1 cellular context compared by ENCODE assay signal in the genomic region with DNA sequence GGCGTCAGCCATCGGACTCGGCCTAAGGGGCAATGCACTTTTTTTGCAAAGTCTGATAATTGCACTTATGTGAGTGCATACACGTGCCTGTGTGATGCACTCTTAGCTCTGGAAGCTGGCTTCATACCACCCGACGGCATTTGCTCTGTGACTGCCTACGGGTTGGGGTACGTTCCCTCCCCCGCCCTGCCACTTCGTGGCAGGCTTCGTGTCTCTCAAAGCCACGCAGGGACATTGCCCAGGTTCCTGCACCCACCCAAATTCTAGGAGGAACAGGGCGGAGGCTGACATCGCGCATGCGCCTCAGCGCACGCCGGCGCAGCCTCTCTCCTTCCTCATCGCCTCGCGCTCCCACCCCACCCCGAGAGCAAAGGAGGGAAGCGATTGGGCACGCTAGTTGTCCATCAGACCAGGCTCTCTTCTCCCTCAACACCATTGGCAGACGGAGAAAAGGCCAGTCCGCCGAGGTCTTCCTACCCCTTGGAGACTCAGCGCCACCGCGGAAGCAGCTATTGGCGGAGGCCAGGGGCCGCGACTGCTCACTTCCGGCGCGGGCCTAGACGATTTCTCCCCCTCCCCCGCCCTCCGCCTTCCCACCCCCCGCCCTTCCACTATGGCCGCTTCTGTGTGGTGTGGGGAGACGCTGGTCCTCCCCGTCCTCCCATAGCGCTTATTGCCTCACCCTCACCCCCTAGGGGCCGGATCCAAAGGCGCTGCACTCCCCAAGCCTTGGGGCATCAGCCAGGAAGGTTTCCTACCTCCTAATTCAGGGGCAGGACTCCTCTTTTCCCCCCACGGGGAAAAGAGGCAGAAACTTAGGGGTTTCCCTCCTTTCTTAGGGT.
A peak's percentile ranks its signal among the peaks of the same experiment; 100 is the strongest.
TF ChIP-seq lines count a peak whose summit lies in the region.

A gene with protein sequence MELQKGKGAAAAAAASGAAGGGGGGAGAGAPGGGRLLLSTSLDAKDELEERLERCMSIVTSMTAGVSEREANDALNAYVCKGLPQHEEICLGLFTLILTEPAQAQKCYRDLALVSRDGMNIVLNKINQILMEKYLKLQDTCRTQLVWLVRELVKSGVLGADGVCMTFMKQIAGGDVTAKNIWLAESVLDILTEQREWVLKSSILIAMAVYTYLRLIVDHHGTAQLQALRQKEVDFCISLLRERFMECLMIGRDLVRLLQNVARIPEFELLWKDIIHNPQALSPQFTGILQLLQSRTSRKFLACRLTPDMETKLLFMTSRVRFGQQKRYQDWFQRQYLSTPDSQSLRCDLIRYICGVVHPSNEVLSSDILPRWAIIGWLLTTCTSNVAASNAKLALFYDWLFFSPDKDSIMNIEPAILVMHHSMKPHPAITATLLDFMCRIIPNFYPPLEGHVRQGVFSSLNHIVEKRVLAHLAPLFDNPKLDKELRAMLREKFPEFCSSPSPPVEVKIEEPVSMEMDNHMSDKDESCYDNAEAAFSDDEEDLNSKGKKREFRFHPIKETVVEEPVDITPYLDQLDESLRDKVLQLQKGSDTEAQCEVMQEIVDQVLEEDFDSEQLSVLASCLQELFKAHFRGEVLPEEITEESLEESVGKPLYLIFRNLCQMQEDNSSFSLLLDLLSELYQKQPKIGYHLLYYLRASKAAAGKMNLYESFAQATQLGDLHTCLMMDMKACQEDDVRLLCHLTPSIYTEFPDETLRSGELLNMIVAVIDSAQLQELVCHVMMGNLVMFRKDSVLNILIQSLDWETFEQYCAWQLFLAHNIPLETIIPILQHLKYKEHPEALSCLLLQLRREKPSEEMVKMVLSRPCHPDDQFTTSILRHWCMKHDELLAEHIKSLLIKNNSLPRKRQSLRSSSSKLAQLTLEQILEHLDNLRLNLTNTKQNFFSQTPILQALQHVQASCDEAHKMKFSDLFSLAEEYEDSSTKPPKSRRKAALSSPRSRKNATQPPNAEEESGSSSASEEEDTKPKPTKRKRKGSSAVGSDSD (plus strand): TSS at position 588 of the 842 bp plus-strand sequence. CDS start 585 bp downstream, outside the sequence.

TF ChIP-seq in HepG2, 621 proteins besides CTCF, POLR2A, EP300 and RAD21 (continued from another document and continues in another):
- TF ChIP-seq, protein P1, sequence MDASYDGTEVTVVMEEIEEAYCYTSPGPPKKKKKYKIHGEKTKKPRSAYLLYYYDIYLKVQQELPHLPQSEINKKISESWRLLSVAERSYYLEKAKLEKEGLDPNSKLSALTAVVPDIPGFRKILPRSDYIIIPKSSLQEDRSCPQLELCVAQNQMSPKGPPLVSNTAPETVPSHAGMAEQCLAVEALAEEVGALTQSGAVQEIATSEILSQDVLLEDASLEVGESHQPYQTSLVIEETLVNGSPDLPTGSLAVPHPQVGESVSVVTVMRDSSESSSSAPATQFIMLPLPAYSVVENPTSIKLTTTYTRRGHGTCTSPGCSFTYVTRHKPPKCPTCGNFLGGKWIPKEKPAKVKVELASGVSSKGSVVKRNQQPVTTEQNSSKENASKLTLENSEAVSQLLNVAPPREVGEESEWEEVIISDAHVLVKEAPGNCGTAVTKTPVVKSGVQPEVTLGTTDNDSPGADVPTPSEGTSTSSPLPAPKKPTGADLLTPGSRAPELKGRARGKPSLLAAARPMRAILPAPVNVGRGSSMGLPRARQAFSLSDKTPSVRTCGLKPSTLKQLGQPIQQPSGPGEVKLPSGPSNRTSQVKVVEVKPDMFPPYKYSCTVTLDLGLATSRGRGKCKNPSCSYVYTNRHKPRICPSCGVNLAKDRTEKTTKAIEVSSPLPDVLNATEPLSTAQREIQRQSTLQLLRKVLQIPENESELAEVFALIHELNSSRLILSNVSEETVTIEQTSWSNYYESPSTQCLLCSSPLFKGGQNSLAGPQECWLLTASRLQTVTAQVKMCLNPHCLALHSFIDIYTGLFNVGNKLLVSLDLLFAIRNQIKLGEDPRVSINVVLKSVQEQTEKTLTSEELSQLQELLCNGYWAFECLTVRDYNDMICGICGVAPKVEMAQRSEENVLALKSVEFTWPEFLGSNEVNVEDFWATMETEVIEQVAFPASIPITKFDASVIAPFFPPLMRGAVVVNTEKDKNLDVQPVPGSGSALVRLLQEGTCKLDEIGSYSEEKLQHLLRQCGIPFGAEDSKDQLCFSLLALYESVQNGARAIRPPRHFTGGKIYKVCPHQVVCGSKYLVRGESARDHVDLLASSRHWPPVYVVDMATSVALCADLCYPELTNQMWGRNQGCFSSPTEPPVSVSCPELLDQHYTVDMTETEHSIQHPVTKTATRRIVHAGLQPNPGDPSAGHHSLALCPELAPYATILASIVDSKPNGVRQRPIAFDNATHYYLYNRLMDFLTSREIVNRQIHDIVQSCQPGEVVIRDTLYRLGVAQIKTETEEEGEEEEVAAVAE (CRISPR knock-in tag; IDR thresholded peaks at IDR 0.05; ENCODE audit: borderline replicate concordance) = peak; percentile 89
- no peak for TF ChIP-seq TGIF2 (CRISPR knock-in tag; IDR thresholded peaks at IDR 0.05)
- TF ChIP-seq NFYB (CRISPR knock-in tag; IDR thresholded peaks at IDR 0.05) = peak; percentile 93
- TF ChIP-seq RXRA (CRISPR knock-in tag; IDR thresholded peaks at IDR 0.05) = 0 out of 2 replicates have a peak, but pooled peaks have one; percentile 40
- TF ChIP-seq, protein P2, sequence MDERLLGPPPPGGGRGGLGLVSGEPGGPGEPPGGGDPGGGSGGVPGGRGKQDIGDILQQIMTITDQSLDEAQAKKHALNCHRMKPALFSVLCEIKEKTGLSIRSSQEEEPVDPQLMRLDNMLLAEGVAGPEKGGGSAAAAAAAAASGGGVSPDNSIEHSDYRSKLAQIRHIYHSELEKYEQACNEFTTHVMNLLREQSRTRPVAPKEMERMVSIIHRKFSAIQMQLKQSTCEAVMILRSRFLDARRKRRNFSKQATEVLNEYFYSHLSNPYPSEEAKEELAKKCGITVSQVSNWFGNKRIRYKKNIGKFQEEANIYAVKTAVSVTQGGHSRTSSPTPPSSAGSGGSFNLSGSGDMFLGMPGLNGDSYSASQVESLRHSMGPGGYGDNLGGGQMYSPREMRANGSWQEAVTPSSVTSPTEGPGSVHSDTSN (CRISPR knock-in tag; IDR thresholded peaks at IDR 0.05) = peak; percentile 94
- TF ChIP-seq NCOR1 (IDR thresholded peaks at IDR 0.05; ENCODE audit: borderline replicate concordance, low read length) = no peak
- TF ChIP-seq, protein P3, sequence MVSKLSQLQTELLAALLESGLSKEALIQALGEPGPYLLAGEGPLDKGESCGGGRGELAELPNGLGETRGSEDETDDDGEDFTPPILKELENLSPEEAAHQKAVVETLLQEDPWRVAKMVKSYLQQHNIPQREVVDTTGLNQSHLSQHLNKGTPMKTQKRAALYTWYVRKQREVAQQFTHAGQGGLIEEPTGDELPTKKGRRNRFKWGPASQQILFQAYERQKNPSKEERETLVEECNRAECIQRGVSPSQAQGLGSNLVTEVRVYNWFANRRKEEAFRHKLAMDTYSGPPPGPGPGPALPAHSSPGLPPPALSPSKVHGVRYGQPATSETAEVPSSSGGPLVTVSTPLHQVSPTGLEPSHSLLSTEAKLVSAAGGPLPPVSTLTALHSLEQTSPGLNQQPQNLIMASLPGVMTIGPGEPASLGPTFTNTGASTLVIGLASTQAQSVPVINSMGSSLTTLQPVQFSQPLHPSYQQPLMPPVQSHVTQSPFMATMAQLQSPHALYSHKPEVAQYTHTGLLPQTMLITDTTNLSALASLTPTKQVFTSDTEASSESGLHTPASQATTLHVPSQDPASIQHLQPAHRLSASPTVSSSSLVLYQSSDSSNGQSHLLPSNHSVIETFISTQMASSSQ (IDR thresholded peaks at IDR 0.05; ENCODE audit: low read depth) = no peak
- TF ChIP-seq, protein P3 (CRISPR knock-in tag; IDR thresholded peaks at IDR 0.05; ENCODE audit: borderline replicate concordance) = peak; percentile 30; the same call in 1 of the 2 replicates
- TF ChIP-seq MAZ (IDR thresholded peaks at IDR 0.05; ENCODE audit: borderline replicate concordance, low read depth, low read length) = peak; percentile 91
- peak; percentile 73; the same call in 1 of the 2 replicates for TF ChIP-seq MAZ (CRISPR knock-in tag; IDR thresholded peaks at IDR 0.05; ENCODE audit: low read depth)
- peak; percentile 24 for TF ChIP-seq RBM39 (IDR thresholded peaks at IDR 0.05; ENCODE audit: low read depth, low read length, poor library complexity, severe bottlenecking)
- TF ChIP-seq HOXA3 (CRISPR knock-in tag; IDR thresholded peaks at IDR 0.05) = peak; percentile 19; the same call in 1 of the 2 replicates
- TF ChIP-seq, protein P4, sequence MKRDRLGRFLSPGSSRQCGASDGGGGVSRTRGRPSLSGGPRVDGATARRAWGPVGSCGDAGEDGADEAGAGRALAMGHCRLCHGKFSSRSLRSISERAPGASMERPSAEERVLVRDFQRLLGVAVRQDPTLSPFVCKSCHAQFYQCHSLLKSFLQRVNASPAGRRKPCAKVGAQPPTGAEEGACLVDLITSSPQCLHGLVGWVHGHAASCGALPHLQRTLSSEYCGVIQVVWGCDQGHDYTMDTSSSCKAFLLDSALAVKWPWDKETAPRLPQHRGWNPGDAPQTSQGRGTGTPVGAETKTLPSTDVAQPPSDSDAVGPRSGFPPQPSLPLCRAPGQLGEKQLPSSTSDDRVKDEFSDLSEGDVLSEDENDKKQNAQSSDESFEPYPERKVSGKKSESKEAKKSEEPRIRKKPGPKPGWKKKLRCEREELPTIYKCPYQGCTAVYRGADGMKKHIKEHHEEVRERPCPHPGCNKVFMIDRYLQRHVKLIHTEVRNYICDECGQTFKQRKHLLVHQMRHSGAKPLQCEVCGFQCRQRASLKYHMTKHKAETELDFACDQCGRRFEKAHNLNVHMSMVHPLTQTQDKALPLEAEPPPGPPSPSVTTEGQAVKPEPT (CRISPR knock-in tag; IDR thresholded peaks at IDR 0.05; ENCODE audit: low read depth) = no peak
- TF ChIP-seq ZNF782 (CRISPR knock-in tag; IDR thresholded peaks at IDR 0.05; ENCODE audit: borderline replicate concordance) = no peak
- TF ChIP-seq, protein P5, sequence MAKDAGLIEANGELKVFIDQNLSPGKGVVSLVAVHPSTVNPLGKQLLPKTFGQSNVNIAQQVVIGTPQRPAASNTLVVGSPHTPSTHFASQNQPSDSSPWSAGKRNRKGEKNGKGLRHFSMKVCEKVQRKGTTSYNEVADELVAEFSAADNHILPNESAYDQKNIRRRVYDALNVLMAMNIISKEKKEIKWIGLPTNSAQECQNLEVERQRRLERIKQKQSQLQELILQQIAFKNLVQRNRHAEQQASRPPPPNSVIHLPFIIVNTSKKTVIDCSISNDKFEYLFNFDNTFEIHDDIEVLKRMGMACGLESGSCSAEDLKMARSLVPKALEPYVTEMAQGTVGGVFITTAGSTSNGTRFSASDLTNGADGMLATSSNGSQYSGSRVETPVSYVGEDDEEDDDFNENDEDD (CRISPR knock-in tag; IDR thresholded peaks at IDR 0.05; ENCODE audit: borderline replicate concordance) = peak; percentile 48; the same call in 1 of the 2 replicates
- TF ChIP-seq, protein P6, sequence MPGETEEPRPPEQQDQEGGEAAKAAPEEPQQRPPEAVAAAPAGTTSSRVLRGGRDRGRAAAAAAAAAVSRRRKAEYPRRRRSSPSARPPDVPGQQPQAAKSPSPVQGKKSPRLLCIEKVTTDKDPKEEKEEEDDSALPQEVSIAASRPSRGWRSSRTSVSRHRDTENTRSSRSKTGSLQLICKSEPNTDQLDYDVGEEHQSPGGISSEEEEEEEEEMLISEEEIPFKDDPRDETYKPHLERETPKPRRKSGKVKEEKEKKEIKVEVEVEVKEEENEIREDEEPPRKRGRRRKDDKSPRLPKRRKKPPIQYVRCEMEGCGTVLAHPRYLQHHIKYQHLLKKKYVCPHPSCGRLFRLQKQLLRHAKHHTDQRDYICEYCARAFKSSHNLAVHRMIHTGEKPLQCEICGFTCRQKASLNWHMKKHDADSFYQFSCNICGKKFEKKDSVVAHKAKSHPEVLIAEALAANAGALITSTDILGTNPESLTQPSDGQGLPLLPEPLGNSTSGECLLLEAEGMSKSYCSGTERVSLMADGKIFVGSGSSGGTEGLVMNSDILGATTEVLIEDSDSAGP (CRISPR knock-in tag; IDR thresholded peaks at IDR 0.05; ENCODE audit: borderline replicate concordance) = 0 out of 2 replicates have a peak, but pooled peaks have one; percentile 47
- TF ChIP-seq, protein P7, sequence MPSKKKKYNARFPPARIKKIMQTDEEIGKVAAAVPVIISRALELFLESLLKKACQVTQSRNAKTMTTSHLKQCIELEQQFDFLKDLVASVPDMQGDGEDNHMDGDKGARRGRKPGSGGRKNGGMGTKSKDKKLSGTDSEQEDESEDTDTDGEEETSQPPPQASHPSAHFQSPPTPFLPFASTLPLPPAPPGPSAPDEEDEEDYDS (CRISPR knock-in tag; IDR thresholded peaks at IDR 0.05) = peak; percentile 66
- peak; percentile 80 for TF ChIP-seq PHF8 (CRISPR knock-in tag; IDR thresholded peaks at IDR 0.05)
- TF ChIP-seq SUZ12 (IDR thresholded peaks at IDR 0.05; ENCODE audit: low read depth, low read length) = no peak
- TF ChIP-seq, protein P8, sequence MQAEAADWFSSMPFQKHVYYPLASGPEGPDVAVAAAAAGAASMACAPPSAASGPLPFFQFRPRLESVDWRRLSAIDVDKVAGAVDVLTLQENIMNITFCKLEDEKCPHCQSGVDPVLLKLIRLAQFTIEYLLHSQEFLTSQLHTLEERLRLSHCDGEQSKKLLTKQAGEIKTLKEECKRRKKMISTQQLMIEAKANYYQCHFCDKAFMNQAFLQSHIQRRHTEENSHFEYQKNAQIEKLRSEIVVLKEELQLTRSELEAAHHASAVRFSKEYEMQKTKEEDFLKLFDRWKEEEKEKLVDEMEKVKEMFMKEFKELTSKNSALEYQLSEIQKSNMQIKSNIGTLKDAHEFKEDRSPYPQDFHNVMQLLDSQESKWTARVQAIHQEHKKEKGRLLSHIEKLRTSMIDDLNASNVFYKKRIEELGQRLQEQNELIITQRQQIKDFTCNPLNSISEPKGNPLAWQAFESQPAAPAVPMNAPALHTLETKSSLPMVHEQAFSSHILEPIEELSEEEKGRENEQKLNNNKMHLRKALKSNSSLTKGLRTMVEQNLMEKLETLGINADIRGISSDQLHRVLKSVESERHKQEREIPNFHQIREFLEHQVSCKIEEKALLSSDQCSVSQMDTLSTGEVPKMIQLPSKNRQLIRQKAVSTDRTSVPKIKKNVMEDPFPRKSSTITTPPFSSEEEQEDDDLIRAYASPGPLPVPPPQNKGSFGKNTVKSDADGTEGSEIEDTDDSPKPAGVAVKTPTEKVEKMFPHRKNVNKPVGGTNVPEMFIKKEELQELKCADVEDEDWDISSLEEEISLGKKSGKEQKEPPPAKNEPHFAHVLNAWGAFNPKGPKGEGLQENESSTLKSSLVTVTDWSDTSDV (CRISPR knock-in tag; IDR thresholded peaks at IDR 0.05) = peak; percentile 83; the same call in 1 of the 2 replicates
- no peak for TF ChIP-seq STAT5B (CRISPR knock-in tag; IDR thresholded peaks at IDR 0.05)
- no peak for TF ChIP-seq ZNF282 (IDR thresholded peaks at IDR 0.05; ENCODE audit: partially characterized antibody)
- peak; percentile 40; the same call in 1 of the 2 replicates for TF ChIP-seq ZNF333 (CRISPR knock-in tag; IDR thresholded peaks at IDR 0.05; ENCODE audit: borderline replicate concordance)
- no peak for TF ChIP-seq FLYWCH1 (CRISPR knock-in tag; IDR thresholded peaks at IDR 0.05)
- TF ChIP-seq ZNF530 (CRISPR knock-in tag; IDR thresholded peaks at IDR 0.05; ENCODE audit: low read depth) = no peak
- no peak for TF ChIP-seq KMT2A (CRISPR knock-in tag; IDR thresholded peaks at IDR 0.05)
- no peak for TF ChIP-seq NONO (IDR thresholded peaks at IDR 0.05)
- TF ChIP-seq NONO (CRISPR knock-in tag; conservative IDR thresholded peaks at IDR 0.05) = peak; percentile 46; the same call in 1 of the 2 replicates
